1 cellular context compared by ENCODE assay signal in genomic region chr13:47813683-47814082, GRCh38.
TF ChIP-seq lines count a peak whose summit lies in the region.

No MANE protein-coding gene starts in this region.

TF ChIP-seq in GM23338, 12 proteins besides CTCF, POLR2A, EP300 and RAD21:
- TF ChIP-seq ZNF462 (CRISPR knock-in tag; IDR thresholded peaks at IDR 0.05) (peak; percentile 86), NANOG (IDR thresholded peaks at IDR 0.05; ENCODE audit: borderline replicate concordance) (peak; percentile 31; the same call in 1 of the 2 replicates), POLR2AphosphoS5 (IDR thresholded peaks at IDR 0.05; ENCODE audit: low read depth) (no peak)
